ENCODE assay signal across 22 cellular contexts in genomic region chr13:31081316-31081715, GRCh38.
"Had no signal": no experiment of that assay in that cellular context is flagged by ENCODE, and none has a peak within 500 bp of the region (broad histone marks: within the 10 kb centered on the region; RNA-seq: fewer than 3 reads in every experiment).

No MANE protein-coding gene starts in this region.

- H3K4me3 ChIP-seq: ascending aorta, esophagus squamous epithelium, heart right ventricle, neural progenitor cell, tibial nerve, uterus had no signal

- FAIRE-seq: TTC549 had no signal

- H3K4me3 Mint-ChIP-seq: activated naive CD4-positive, alpha-beta T cell treated with anti-CD3 and anti-CD28 coated beads, Interleukin-2, amount 50 U/mL, for 24 hours; activated T-cell treated with anti-CD3 and anti-CD28 coated beads, Interleukin-2, amount 50 U/mL, for 72 hours; dendritic cell treated with granulocyte-macrophage colony-stimulating factor and Interleukin-4, amounts not matched to agents 40 ng/mL and 50 ng/mL, for 4 days; immature natural killer cell; naive thymus-derived CD4-positive, alpha-beta T cell; neural progenitor cell had no signal

- H2AFZ ChIP-seq: neural progenitor cell had no signal

- H3K4me1 Mint-ChIP-seq: immature natural killer cell, neural progenitor cell had no signal

- H3K36me3 ChIP-seq: ascending aorta, esophagus squamous epithelium, heart right ventricle, neural progenitor cell, tibial nerve, uterus had no signal

- H3K27ac ChIP-seq: ascending aorta, esophagus squamous epithelium, heart right ventricle, neural progenitor cell, tibial nerve, uterus had no signal

- H3K9ac ChIP-seq: neural progenitor cell had no signal

- H3K36me3 Mint-ChIP-seq: activated naive CD4-positive, alpha-beta T cell treated with anti-CD3 and anti-CD28 coated beads, Interleukin-2, amount 50 U/mL, for 24 hours; immature natural killer cell; neural progenitor cell had no signal

- H3K4me2 ChIP-seq: neural progenitor cell had no signal

- ATAC-seq: activated T-cell treated with anti-CD3 and anti-CD28 coated beads, Interleukin-2, amount 50 U/mL, for 72 hours; heart right ventricle; left ventricle myocardium superior; naive thymus-derived CD4-positive, alpha-beta T cell had no signal

- H3K27me3 ChIP-seq: ascending aorta, neural progenitor cell, tibial nerve, uterus had no signal

- H3K4me1 ChIP-seq: ascending aorta, esophagus squamous epithelium, heart right ventricle, neural progenitor cell, tibial nerve, uterus had no signal

- H3K27ac Mint-ChIP-seq: activated naive CD4-positive, alpha-beta T cell treated with anti-CD3 and anti-CD28 coated beads, Interleukin-2, amount 50 U/mL, for 24 hours; activated T-cell treated with anti-CD3 and anti-CD28 coated beads, Interleukin-2, amount 50 U/mL, for 72 hours; dendritic cell treated with granulocyte-macrophage colony-stimulating factor and Interleukin-4, amounts not matched to agents 40 ng/mL and 50 ng/mL, for 4 days; immature natural killer cell; naive thymus-derived CD4-positive, alpha-beta T cell; neural progenitor cell; progenitor cell of endocrine pancreas had no signal

- H3K9me3 ChIP-seq: ascending aorta, esophagus squamous epithelium, heart right ventricle, tibial nerve, uterus had no signal

- H3K9me3 Mint-ChIP-seq: activated naive CD4-positive, alpha-beta T cell treated with anti-CD3 and anti-CD28 coated beads, Interleukin-2, amount 50 U/mL, for 24 hours; dendritic cell treated with granulocyte-macrophage colony-stimulating factor and Interleukin-4, amounts not matched to agents 40 ng/mL and 50 ng/mL, for 4 days; immature natural killer cell had no signal

- DNase-seq: activated CD4-positive, alpha-beta T cell treated with anti-CD3 and anti-CD28 coated beads, Interleukin-2, amount 50 U/mL, for 4 hours; activated effector memory CD4-positive, alpha-beta T cell treated with anti-CD3 and anti-CD28 coated beads, Interleukin-2, amount 50 U/mL, for 16 hours; activated T-cell treated with anti-CD3 and anti-CD28 coated beads, Interleukin-2, amount 50 U/mL, for 72 hours; effector memory CD4-positive, alpha-beta T cell; esophagus squamous epithelium; heart right ventricle; immature natural killer cell; left ventricle myocardium superior; naive thymus-derived CD4-positive, alpha-beta T cell; stimulated activated CD4-positive, alpha-beta T cell treated with anti-CD3 and anti-CD28 coated beads, Interleukin-12 subunit alpha, Interleukin-12 subunit beta, amount 100 ng/mL, for 4 hours; stimulated activated CD4-positive, alpha-beta T cell treated with anti-CD3 and anti-CD28 coated beads, Interleukin-1b, Interleukin-23, amount 100 ng/mL, for 48 hours; stimulated activated CD8-positive, alpha-beta memory T cell treated with anti-CD3 and anti-CD28 coated beads, Interleukin-4, amount 100 ng/mL, for 48 hours; stimulated activated naive CD4-positive, alpha-beta T cell treated with Interleukin-2 at 50 U/mL for 16 hours; substantia nigra; uterus had no signal
